ENCODE assay signal across 29 cellular contexts in genomic region chr2:127910415-127910814, GRCh38.
"Had no signal": no experiment of that assay in that cellular context is flagged by ENCODE, and none has a peak within 500 bp of the region (broad histone marks: within the 10 kb centered on the region; RNA-seq: fewer than 3 reads in every experiment).

No MANE protein-coding gene starts in this region.

- H3K4me1 Mint-ChIP-seq: stimulated activated effector memory CD8-positive, alpha-beta T cell treated with anti-CD3 and anti-CD28 coated beads, Interleukin-12 subunit alpha, Interleukin-12 subunit beta, amount 100 ng/mL, for 72 hours; stimulated activated memory B cell treated with anti-CD40 and anti-IgM and Interleukin-4, amounts not matched to agents 10 μg/mL and 1 μg/mL and 100 μg/mL, for 72 hours; stimulated activated naive B cell treated with anti-CD40 and anti-IgM and Interleukin-4, amounts not matched to agents 10 μg/mL and 1 μg/mL and 100 μg/mL, for 72 hours; stimulated activated naive CD8-positive, alpha-beta T cell treated with anti-CD3 and anti-CD28 coated beads, Interleukin-15, amount 100 ng/mL, for 72 hours had no signal

- ATAC-seq: stimulated activated effector memory CD8-positive, alpha-beta T cell treated with anti-CD3 and anti-CD28 coated beads, Interleukin-12 subunit alpha, Interleukin-12 subunit beta, amount 100 ng/mL, for 72 hours; stimulated activated memory B cell treated with anti-CD40 and anti-IgM and Interleukin-4, amounts not matched to agents 10 μg/mL and 1 μg/mL and 100 μg/mL, for 72 hours; stimulated activated naive B cell treated with anti-CD40 and anti-IgM and Interleukin-4, amounts not matched to agents 10 μg/mL and 1 μg/mL and 100 μg/mL, for 72 hours; stimulated activated naive CD8-positive, alpha-beta T cell treated with anti-CD3 and anti-CD28 coated beads, Interleukin-15, amount 100 ng/mL, for 72 hours; stimulated activated naive CD8-positive, alpha-beta T cell treated with anti-CD3 and anti-CD28 coated beads, Interleukin-15, Interleukin-2, amounts not matched to agents 100 U/mL and 50 U/mL, for 24 hours; upper lobe of right lung had no signal

- H3K36me3 Mint-ChIP-seq: stimulated activated effector memory CD8-positive, alpha-beta T cell treated with anti-CD3 and anti-CD28 coated beads, Interleukin-12 subunit alpha, Interleukin-12 subunit beta, amount 100 ng/mL, for 72 hours; stimulated activated memory B cell treated with anti-CD40 and anti-IgM and Interleukin-4, amounts not matched to agents 10 μg/mL and 1 μg/mL and 100 μg/mL, for 72 hours; stimulated activated naive B cell treated with anti-CD40 and anti-IgM and Interleukin-4, amounts not matched to agents 10 μg/mL and 1 μg/mL and 100 μg/mL, for 72 hours; type B pancreatic cell had no signal

- H3K4me1 ChIP-seq: stomach, suprapubic skin, thyroid gland, tibial artery, tibial nerve, transverse colon, upper lobe of left lung, upper lobe of right lung, uterus, vagina had no signal

- H3K9me3 ChIP-seq: stomach, suprapubic skin, testis, thoracic aorta, thyroid gland, tibial artery, tibial nerve, transverse colon, upper lobe of left lung, upper lobe of right lung, uterus, vagina had no signal

- DNase-seq: stimulated activated CD4-positive, alpha-beta T cell treated with anti-CD3 and anti-CD28 coated beads, Interleukin-2, amount 100 ng/mL, for 48 hours; stimulated activated CD4-positive, alpha-beta T cell treated with anti-CD3 and anti-CD28 coated beads, Interleukin-4, amount 100 ng/mL, for 1 hour; stimulated activated CD4-positive, alpha-beta T cell treated with anti-CD3 and anti-CD28 coated beads, Interleukin-4, amount 100 ng/mL, for 24 hours; stimulated activated CD4-positive, alpha-beta T cell treated with anti-CD3 and anti-CD28 coated beads, Interleukin-4, amount 100 ng/mL, for 4 hours; stimulated activated CD8-positive, alpha-beta memory T cell treated with anti-CD3 and anti-CD28 coated beads, Interleukin-4, amount 100 ng/mL, for 48 hours; stimulated activated naive B cell treated with anti-CD40 and anti-IgM and Interleukin-4, amounts not matched to agents 10 μg/mL and 1 μg/mL and 100 μg/mL, for 72 hours; stimulated activated naive CD4-positive, alpha-beta T cell; stimulated activated naive CD4-positive, alpha-beta T cell treated with Interleukin-2 at 50 U/mL for 16 hours; stimulated activated naive CD8-positive, alpha-beta T cell treated with anti-CD3 and anti-CD28 coated beads, Interleukin-15, amount 100 ng/mL, for 72 hours; stimulated activated naive CD8-positive, alpha-beta T cell treated with anti-CD3 and anti-CD28 coated beads, Interleukin-15, Interleukin-2, amounts not matched to agents 100 U/mL and 50 U/mL, for 24 hours; stomach; substantia nigra; testis; thyroid gland; tibial artery; transverse colon; trophoblast cell; upper lobe of left lung; upper lobe of right lung; uterus had no signal

- H3K27ac ChIP-seq: stomach, suprapubic skin, testis, thoracic aorta, thyroid gland, tibial artery, tibial nerve, transverse colon, upper lobe of left lung, upper lobe of right lung, uterus, vagina had no signal

- H3K4me3 Mint-ChIP-seq: stimulated activated effector memory CD8-positive, alpha-beta T cell treated with anti-CD3 and anti-CD28 coated beads, Interleukin-12 subunit alpha, Interleukin-12 subunit beta, amount 100 ng/mL, for 72 hours; stimulated activated memory B cell treated with anti-CD40 and anti-IgM and Interleukin-4, amounts not matched to agents 10 μg/mL and 1 μg/mL and 100 μg/mL, for 72 hours; stimulated activated naive B cell treated with anti-CD40 and anti-IgM and Interleukin-4, amounts not matched to agents 10 μg/mL and 1 μg/mL and 100 μg/mL, for 72 hours; stimulated activated naive CD8-positive, alpha-beta T cell treated with anti-CD3 and anti-CD28 coated beads, Interleukin-15, amount 100 ng/mL, for 72 hours; stimulated activated naive CD8-positive, alpha-beta T cell treated with anti-CD3 and anti-CD28 coated beads, Interleukin-15, Interleukin-2, amounts not matched to agents 100 ng/mL and 50 ng/mL, for 24 hours; type B pancreatic cell had no signal

- FAIRE-seq: urothelium cell line had no signal

- H3K9me3 Mint-ChIP-seq: stimulated activated effector memory CD8-positive, alpha-beta T cell treated with anti-CD3 and anti-CD28 coated beads, Interleukin-12 subunit alpha, Interleukin-12 subunit beta, amount 100 ng/mL, for 72 hours; stimulated activated memory B cell treated with anti-CD40 and anti-IgM and Interleukin-4, amounts not matched to agents 10 μg/mL and 1 μg/mL and 100 μg/mL, for 72 hours; stimulated activated naive B cell treated with anti-CD40 and anti-IgM and Interleukin-4, amounts not matched to agents 10 μg/mL and 1 μg/mL and 100 μg/mL, for 72 hours; stimulated activated naive CD8-positive, alpha-beta T cell treated with anti-CD3 and anti-CD28 coated beads, Interleukin-15, amount 100 ng/mL, for 72 hours; stimulated activated naive CD8-positive, alpha-beta T cell treated with anti-CD3 and anti-CD28 coated beads, Interleukin-15, Interleukin-2, amounts not matched to agents 100 ng/mL and 50 ng/mL, for 24 hours; type B pancreatic cell had no signal

- H3K27me3 ChIP-seq: stomach, suprapubic skin, testis, thyroid gland, tibial nerve, transverse colon, upper lobe of left lung, uterus, vagina had no signal

- H3K4me3 ChIP-seq: stomach, suprapubic skin, testis, thoracic aorta, thyroid gland, tibial artery, tibial nerve, transverse colon, upper lobe of left lung, upper lobe of right lung, uterus, vagina had no signal

- H3K27me3 Mint-ChIP-seq: stimulated activated memory B cell treated with anti-CD40 and anti-IgM and Interleukin-4, amounts not matched to agents 10 μg/mL and 1 μg/mL and 100 μg/mL, for 72 hours; stimulated activated naive B cell treated with anti-CD40 and anti-IgM and Interleukin-4, amounts not matched to agents 10 μg/mL and 1 μg/mL and 100 μg/mL, for 72 hours had no signal

- H3K36me3 ChIP-seq: stomach, suprapubic skin, thoracic aorta, thyroid gland, tibial artery, tibial nerve, transverse colon, upper lobe of left lung, upper lobe of right lung, uterus, vagina had no signal

- H3K27ac Mint-ChIP-seq: stimulated activated effector memory CD8-positive, alpha-beta T cell treated with anti-CD3 and anti-CD28 coated beads, Interleukin-12 subunit alpha, Interleukin-12 subunit beta, amount 100 ng/mL, for 72 hours; stimulated activated memory B cell treated with anti-CD40 and anti-IgM and Interleukin-4, amounts not matched to agents 10 μg/mL and 1 μg/mL and 100 μg/mL, for 72 hours; stimulated activated naive B cell treated with anti-CD40 and anti-IgM and Interleukin-4, amounts not matched to agents 10 μg/mL and 1 μg/mL and 100 μg/mL, for 72 hours; stimulated activated naive CD8-positive, alpha-beta T cell treated with anti-CD3 and anti-CD28 coated beads, Interleukin-15, amount 100 ng/mL, for 72 hours; stimulated activated naive CD8-positive, alpha-beta T cell treated with anti-CD3 and anti-CD28 coated beads, Interleukin-15, Interleukin-2, amounts not matched to agents 100 ng/mL and 50 ng/mL, for 24 hours; type B pancreatic cell had no signal
